ENCODE assay signal across 8 cellular contexts in genomic region chr16:56910654-56911539, GRCh38. TPM values are rescaled to one million over a fixed set of nuclear protein-coding genes. Genes with fewer than 3 reads are reported as not detected.
A peak's percentile ranks its signal among the peaks of the same experiment; 100 is the strongest.
DNase-seq lines count a peak whose midpoint lies in the region; ATAC-seq, FAIRE-seq and TF ChIP-seq lines count a peak whose summit lies in the region.

No MANE protein-coding gene starts in this region.

- ATAC-seq in lower lobe of right lung (peak; percentile 57 to 72), HG03097 (IDR thresholded peaks at IDR 0.05; ENCODE audit: low FRiP score, unreplicated experiment) (no peak), GM19455 (IDR thresholded peaks at IDR 0.05; ENCODE audit: unreplicated experiment) (no peak)

- H3K27me3 ChIP-seq in astrocyte (ENCODE audit: insufficient read depth, low read length) = no peaks in the 10 kb centered on the region
- no peaks in the 10 kb centered on the region for H3K27me3 ChIP-seq in lower lobe of right lung (ENCODE audit: low read depth)

- in situ Hi-C loops in GM13977 (cut with MboI; ENCODE audit: low pct_unique_long_range_greater_than_20kb, low sequenced_read_pairs, unreplicated experiment) = no loop called here

- no peaks in the 10 kb centered on the region for H3K79me2 ChIP-seq in astrocyte (ENCODE audit: insufficient read depth, low read length)

- H2AFZ ChIP-seq in astrocyte (ENCODE audit: low read depth, low read length) = no peak overlapping the region

- H3K9me3 Mint-ChIP-seq in astrocyte (ENCODE audit: unreplicated experiment) = peaks cover 9% of the 10 kb centered on the region

- no peaks in the 10 kb centered on the region for H3K36me3 ChIP-seq in astrocyte (ENCODE audit: insufficient read depth, low read length)
- H3K36me3 ChIP-seq in lower lobe of right lung = no peaks in the 10 kb centered on the region

- peaks cover 2% of the 10 kb centered on the region for H3K27me3 Mint-ChIP-seq in astrocyte (ENCODE audit: low read depth, unreplicated experiment)

- peak overlapping the region; percentile 63 for H3K4me2 ChIP-seq in astrocyte (ENCODE audit: low read length)

- H3K27ac Mint-ChIP-seq in astrocyte (ENCODE audit: unreplicated experiment) = peak overlapping the region; percentile 98

- peaks cover 38% of the 10 kb centered on the region for H3K4me1 ChIP-seq in astrocyte (ENCODE audit: insufficient read depth, low read length)
- peaks cover 56% of the 10 kb centered on the region for H3K4me1 ChIP-seq in lower lobe of right lung

- peak; percentile 9 for DNase-seq in COLO668 (lab: John Stamatoyannopoulos, UW; ENCODE audit: unreplicated experiment)
- DNase-seq in M059J (ENCODE audit: low read depth) = peak; percentile 81
- peak; percentile 97 for DNase-seq in astrocyte (ENCODE audit: low read depth)
- DNase-seq in lower lobe of right lung = no peak
- no peak for DNase-seq in GM13977 (ENCODE audit: low spot score)
- no peak for DNase-seq in DMS114 treated with DMSO at 0.1 percent for 48 hours (lab: John Stamatoyannopoulos, UW; ENCODE audit: unreplicated experiment)

- FAIRE-seq in astrocyte (lab: Jason Lieb, UNC) = no peak

- H3K4me3 ChIP-seq in astrocyte (ENCODE audit: insufficient read depth, low read depth, low read length) (no peak overlapping the region), lower lobe of right lung (no peak overlapping the region)

- H3K4me3 Mint-ChIP-seq in astrocyte (ENCODE audit: unreplicated experiment) = no peak overlapping the region

- peak overlapping the region; percentile 37 for H3K9ac ChIP-seq in astrocyte (ENCODE audit: low read length)

- peak overlapping the region; percentile 74 for H3K27ac ChIP-seq in astrocyte (ENCODE audit: low read depth, low read length)
- peak overlapping the region; percentile 64 for H3K27ac ChIP-seq in lower lobe of right lung

- intact Hi-C loops in lower lobe of right lung (cut with DNase I) = no loop called here

- H3K9me3 ChIP-seq in astrocyte (ENCODE audit: insufficient read depth, low read depth, low read length) = no peaks in the 10 kb centered on the region
- H3K9me3 ChIP-seq in lower lobe of right lung = no peaks in the 10 kb centered on the region

- peaks cover under 1% of the 10 kb centered on the region for H3K36me3 Mint-ChIP-seq in astrocyte (ENCODE audit: low read depth, unreplicated experiment)

- TF ChIP-seq CTCF in astrocyte (IDR thresholded peaks at IDR 0.05; ENCODE audit: insufficient read depth, low read depth, low read length) (no peak), lower lobe of right lung (IDR thresholded peaks at IDR 0.05) (no peak), GM13977 (IDR thresholded peaks at IDR 0.05; ENCODE audit: extremely low read depth, insufficient read depth, missing control alignments) (no peak)

- no peaks in the 10 kb centered on the region for H4K20me1 ChIP-seq in astrocyte (ENCODE audit: insufficient read depth, low read length)

- peaks cover 41% of the 10 kb centered on the region for H3K4me1 Mint-ChIP-seq in astrocyte (ENCODE audit: low read depth, unreplicated experiment)

RNA-seq across cellular contexts. Expression of gene HERPUD1, which starts 21.0 kb away (rescaled TPM):
- 104 and 124 TPM in 2 replicates for total RNA-seq in M059J (2014; rRNA removed; shearing (Covaris generic))
- total RNA-seq in astrocyte (234 and 252 TPM in 2 replicates), lower lobe of right lung (174 TPM)

RNA-seq across cellular contexts. Expression of gene SLC12A3, which starts 45.9 kb away (rescaled TPM):
- not detected in 2 replicates for total RNA-seq in M059J (2014; rRNA removed; shearing (Covaris generic))
- total RNA-seq in astrocyte = 0.07 and 0.18 TPM in 2 replicates
- not detected for total RNA-seq in lower lobe of right lung

RNA-seq across cellular contexts. Expression of gene CETP, which starts 50.9 kb away (rescaled TPM):
- not detected in 2 replicates for total RNA-seq in M059J (2014; rRNA removed; shearing (Covaris generic))
- 0.17 TPM in 1 of 2 replicates, not detected in the other for total RNA-seq in astrocyte
- 1.1 TPM for total RNA-seq in lower lobe of right lung

Comparison
In these comparisons a context has a peak if more than half of its experiments do, and no peak if none do; other contexts are left out.
1. DNase-seq: peak in COLO668 (single experiment), M059J (single experiment) and astrocyte (single experiment); none in lower lobe of right lung (single experiment), GM13977 (single experiment) and DMS114 treated with DMSO at 0.1 percent for 48 hours (single experiment).
2. ATAC-seq: peak in lower lobe of right lung (2 of 2); none in HG03097 (single experiment) and GM19455 (single experiment).